Comparison of ENCODE assay signal across 27 cellular contexts in the genomic region with DNA sequence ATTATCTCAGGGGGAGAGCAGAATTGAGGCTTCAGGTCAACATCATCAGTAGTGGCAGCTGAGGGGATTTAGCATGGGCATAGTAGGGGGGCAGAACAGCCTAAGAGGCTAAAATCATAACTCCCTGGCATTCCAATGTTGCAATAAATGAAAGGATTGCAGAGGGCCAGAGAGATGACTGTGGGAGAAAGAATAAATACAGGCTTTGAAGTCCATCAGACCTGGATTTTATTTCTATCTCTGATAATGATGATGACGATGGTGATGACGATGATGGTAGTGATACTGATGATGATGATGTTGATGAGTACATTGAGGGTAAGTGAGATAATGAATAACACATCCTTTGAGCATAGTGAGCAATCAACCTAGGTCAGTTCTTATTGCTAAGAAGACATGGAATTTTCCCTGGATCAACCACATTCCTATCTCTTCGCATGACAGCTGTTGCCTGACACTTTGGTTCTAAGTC.
DNase-seq lines count a peak whose midpoint lies in the region; ATAC-seq, FAIRE-seq and TF ChIP-seq lines count a peak whose summit lies in the region.
"Had no signal": no experiment of that assay in that cellular context is flagged by ENCODE, and none has a peak within 500 bp of the region (broad histone marks: within the 10 kb centered on the region; RNA-seq: fewer than 3 reads in every experiment).

No MANE protein-coding gene starts in this region.

- H2BK120ac ChIP-seq in H9 (ENCODE audit: low read depth, low read length, poor library complexity, severe bottlenecking) = no peak overlapping the region

- H2AFZ ChIP-seq in H9 (ENCODE audit: low read length) = no peak overlapping the region

- no peak overlapping the region for H4K5ac ChIP-seq in H9 (ENCODE audit: insufficient read length, low read depth, low read length)

- H3K4me3 Mint-ChIP-seq in H9 (peak overlapping the region; percentile 9 to 67), immature natural killer cell (no peak overlapping the region)
- H3K4me3 Mint-ChIP-seq: activated B cell treated with CpG ODN at 0.5 μM for 24 hours; activated naive CD4-positive, alpha-beta T cell treated with anti-CD3 and anti-CD28 coated beads, Interleukin-2, amount 50 U/mL, for 24 hours; activated T-cell treated with anti-CD3 and anti-CD28 coated beads, Interleukin-2, amount 50 U/mL, for 72 hours; natural killer cell treated with Interleukin-12 subunit alpha and Interleukin-12 subunit beta and Interleukin-15 and Interleukin-18, amount 100 ng/mL, for 72 hours; stimulated activated naive CD8-positive, alpha-beta T cell treated with anti-CD3 and anti-CD28 coated beads, Interleukin-15, amount 100 ng/mL, for 72 hours had no signal

- no CpG with 5 or more reads among the region's 3 CpGs for WGBS in H9 (ENCODE audit: extremely low coverage, insufficient read length, low lambda C conversion rate)

- peak overlapping the region in 1 of 3 experiments; percentile 44; a peak in 1 of 7 replicates for H3K27ac Mint-ChIP-seq in H9
- H3K27ac Mint-ChIP-seq in immature natural killer cell = no peak overlapping the region
- H3K27ac Mint-ChIP-seq: activated B cell treated with CpG ODN at 0.5 μM for 24 hours; activated naive CD4-positive, alpha-beta T cell treated with anti-CD3 and anti-CD28 coated beads, Interleukin-2, amount 50 U/mL, for 24 hours; activated T-cell treated with anti-CD3 and anti-CD28 coated beads, Interleukin-2, amount 50 U/mL, for 72 hours; natural killer cell treated with Interleukin-12 subunit alpha and Interleukin-12 subunit beta and Interleukin-15 and Interleukin-18, amount 100 ng/mL, for 72 hours; stimulated activated naive CD8-positive, alpha-beta T cell treated with anti-CD3 and anti-CD28 coated beads, Interleukin-15, amount 100 ng/mL, for 72 hours had no signal

- H3K4me1 Mint-ChIP-seq in H9 = peaks cover 47 to 69% of the 10 kb centered on the region in 2 experiments
- no peaks in the 10 kb centered on the region for H3K4me1 Mint-ChIP-seq in immature natural killer cell
- H3K4me1 Mint-ChIP-seq: activated B cell treated with CpG ODN at 0.5 μM for 24 hours; activated naive CD4-positive, alpha-beta T cell treated with anti-CD3 and anti-CD28 coated beads, Interleukin-2, amount 50 U/mL, for 24 hours; stimulated activated naive CD8-positive, alpha-beta T cell treated with anti-CD3 and anti-CD28 coated beads, Interleukin-15, amount 100 ng/mL, for 72 hours had no signal

- peak overlapping the region; percentile 53 for H3K4me2 ChIP-seq in H9 (ENCODE audit: insufficient read depth, insufficient read length, low read length)
- H3K4me2 ChIP-seq: SK-N-SH had no signal

- FAIRE-seq in HTR-8/SVneo (lab: Jason Lieb, UNC) = no peak
- FAIRE-seq: colon, RCC 7860 had no signal

- H3K9me3 Mint-ChIP-seq in H9 (peaks cover 0 to 4% of the 10 kb centered on the region in 2 experiments; a peak in 2 of 5 replicates), immature natural killer cell (peaks cover 0 to 8% (median 5%) of the 10 kb centered on the region in 6 donors)

- H3K9ac ChIP-seq in H9 (ENCODE audit: extremely low read depth, insufficient read length, low read length) (no peak overlapping the region), iPS-20b (ENCODE audit: low read depth, low read length) (peak overlapping the region; percentile 13; the same call in 1 of the 2 replicates)
- H3K9ac ChIP-seq: SK-N-SH had no signal

- peaks cover 37% of the 10 kb centered on the region for H3K36me3 ChIP-seq in iPS-20b (ENCODE audit: insufficient read depth, low read depth, low read length)
- H3K36me3 ChIP-seq in left lung = no peaks in the 10 kb centered on the region
- H3K36me3 ChIP-seq: upper lobe of right lung had no signal

- H3K9me3 ChIP-seq in H9 (ENCODE audit: control insufficient read depth, low read depth, low read length) (no peaks in the 10 kb centered on the region), iPS-20b (ENCODE audit: insufficient read depth, low read depth, low read length) (no peaks in the 10 kb centered on the region), left lung (no peaks in the 10 kb centered on the region)
- H3K9me3 ChIP-seq: body of pancreas, SK-N-SH, upper lobe of right lung had no signal

- H2BK15ac ChIP-seq in H9 (ENCODE audit: low read depth, low read length) = no peak overlapping the region

- no peak overlapping the region for H3K4ac ChIP-seq in H9 (ENCODE audit: low read depth, low read length)

- H2BK12ac ChIP-seq in H9 (ENCODE audit: insufficient read length, low read depth, low read length) = no peak overlapping the region

- H3K36me3 Mint-ChIP-seq in H9 (ENCODE audit: insufficient read depth in 1 of 3, low read depth in 3 of 3) = peaks cover 0 to 58% (median 44%) of the 10 kb centered on the region in 3 experiments; a peak in 5 of 7 replicates
- H3K36me3 Mint-ChIP-seq in immature natural killer cell = no peaks in the 10 kb centered on the region
- H3K36me3 Mint-ChIP-seq: activated naive CD4-positive, alpha-beta T cell treated with anti-CD3 and anti-CD28 coated beads, Interleukin-2, amount 50 U/mL, for 24 hours; natural killer cell treated with Interleukin-12 subunit alpha and Interleukin-12 subunit beta and Interleukin-15 and Interleukin-18, amount 100 ng/mL, for 72 hours had no signal

- H3K79me2 ChIP-seq in H9 (ENCODE audit: insufficient read depth, low read length) = peaks cover 2% of the 10 kb centered on the region; the same call in 1 of the 2 replicates

- H3K79me1 ChIP-seq in H9 (ENCODE audit: insufficient read depth, low read depth, low read length, poor library complexity, severe bottlenecking) = no peaks in the 10 kb centered on the region

- no peak overlapping the region for H3T11ph ChIP-seq in H9 (ENCODE audit: low read length)

- no peak overlapping the region for H2AK5ac ChIP-seq in H9 (ENCODE audit: insufficient read length, low read length)

- H3K27me3 ChIP-seq in H9 (ENCODE audit: insufficient read depth, low read length) (no peaks in the 10 kb centered on the region), iPS-20b (ENCODE audit: insufficient read depth, low read length) (peaks cover 2% of the 10 kb centered on the region; the same call in 1 of the 2 replicates), left lung (no peaks in the 10 kb centered on the region)
- H3K27me3 ChIP-seq: body of pancreas, upper lobe of right lung had no signal

- H3K23me2 ChIP-seq in H9 (ENCODE audit: insufficient read length, low read depth, low read length, poor library complexity, severe bottlenecking) = peaks cover 3% of the 10 kb centered on the region

- H3K14ac ChIP-seq in H9 (ENCODE audit: insufficient read depth, low read length) = no peak overlapping the region

- no peaks in the 10 kb centered on the region; the same call in 1 of the 2 replicates for H3K27me3 Mint-ChIP-seq in H9 (ENCODE audit: low read depth)
- H3K27me3 Mint-ChIP-seq in immature natural killer cell (ENCODE audit: low read depth in 3 of 3) = peaks cover 0 to 4% (median 0%) of the 10 kb centered on the region in 3 donors
- H3K27me3 Mint-ChIP-seq: activated B cell treated with CpG ODN at 0.5 μM for 24 hours; activated naive CD4-positive, alpha-beta T cell treated with anti-CD3 and anti-CD28 coated beads, Interleukin-2, amount 50 U/mL, for 24 hours; natural killer cell treated with Interleukin-12 subunit alpha and Interleukin-12 subunit beta and Interleukin-15 and Interleukin-18, amount 100 ng/mL, for 72 hours; stimulated activated naive CD8-positive, alpha-beta T cell treated with anti-CD3 and anti-CD28 coated beads, Interleukin-15, amount 100 ng/mL, for 72 hours had no signal

- no peak overlapping the region for H4K91ac ChIP-seq in H9 (ENCODE audit: insufficient read length, low read depth, low read length)

- no peak overlapping the region for H2BK5ac ChIP-seq in H9 (ENCODE audit: insufficient read length, low read length)

- H2BK20ac ChIP-seq in H9 (ENCODE audit: low read depth, low read length, poor library complexity, severe bottlenecking) = no peak overlapping the region

- H3K4me1 ChIP-seq in H9 (ENCODE audit: insufficient read depth, low read length) (peaks cover 4% of the 10 kb centered on the region; the same call in 1 of the 2 replicates), iPS-20b (ENCODE audit: insufficient read depth, low read length) (peaks cover 32% of the 10 kb centered on the region; the same call in 1 of the 2 replicates), left lung (no peaks in the 10 kb centered on the region)
- H3K4me1 ChIP-seq: body of pancreas, upper lobe of right lung had no signal

- TF ChIP-seq CTCF in H9 (conservative IDR thresholded peaks at IDR 0.05) (no peak), left lung (IDR thresholded peaks at IDR 0.05) (no peak)

- H3K27ac ChIP-seq in H9 (ENCODE audit: insufficient read length, low read depth, low read length) (peak overlapping the region; percentile 49), iPS-20b (ENCODE audit: low read length) (no peak overlapping the region), left lung (no peak overlapping the region)
- H3K27ac ChIP-seq: body of pancreas, skin epidermis, upper lobe of right lung had no signal

- H3K56ac ChIP-seq in H9 (ENCODE audit: insufficient read length, low read depth, low read length) = no peak overlapping the region

- no peak overlapping the region for H3K18ac ChIP-seq in H9 (ENCODE audit: insufficient read length, low read depth, low read length)

- intact Hi-C loops in left lung (cut with DNase I) = no loop called here

- DNase-seq in AG08395 (ENCODE audit: low spot score) (peak; percentile 25), H9 (no peak), amniotic epithelial cell (ENCODE audit: low read depth) (peak; percentile 98), left lung (no peak), hepatic stellate cell (ENCODE audit: low spot score) (no peak), immature natural killer cell (no peak), HTR-8/SVneo (ENCODE audit: insufficient read length, low spot score) (no peak)
- DNase-seq: activated B cell treated with CpG ODN at 0.5 μM for 24 hours; activated T-cell treated with anti-CD3 and anti-CD28 coated beads, Interleukin-2, amount 50 U/mL, for 72 hours; body of pancreas; DMS79; GOT3; hippocampal formation; kidney glomerular epithelial cell; NCI-H187; NCI-H345; posterior cingulate gyrus; SK-N-SH; stimulated activated CD4-positive, alpha-beta T cell treated with anti-CD3 and anti-CD28 coated beads, Interleukin-2, amount 100 ng/mL, for 48 hours; stimulated activated naive CD8-positive, alpha-beta T cell treated with anti-CD3 and anti-CD28 coated beads, Interleukin-15, amount 100 ng/mL, for 72 hours; upper lobe of right lung had no signal

- no peak for ATAC-seq in left lung
- ATAC-seq: activated T-cell treated with anti-CD3 and anti-CD28 coated beads, Interleukin-2, amount 50 U/mL, for 72 hours; body of pancreas; natural killer cell treated with Interleukin-12 subunit alpha and Interleukin-12 subunit beta and Interleukin-15 and Interleukin-18, amount 100 ng/mL, for 72 hours; stimulated activated naive CD8-positive, alpha-beta T cell treated with anti-CD3 and anti-CD28 coated beads, Interleukin-15, amount 100 ng/mL, for 72 hours; upper lobe of right lung had no signal

- no peak overlapping the region for H4K8ac ChIP-seq in H9 (replicated peaks; ENCODE audit: insufficient read length, low read depth, low read length)

- H3K4me3 ChIP-seq in iPS-20b (ENCODE audit: low read length) (peak overlapping the region; percentile 36), left lung (no peak overlapping the region)
- H3K4me3 ChIP-seq: body of pancreas, skin epidermis, upper lobe of right lung had no signal

- H4K20me1 ChIP-seq in H9 (ENCODE audit: control insufficient read depth, insufficient read depth, insufficient read length) = peaks cover 2% of the 10 kb centered on the region

- H3K23ac ChIP-seq in H9 (ENCODE audit: insufficient read length, low read depth, low read length) = no peak overlapping the region

Comparison
In these comparisons a context has a peak if more than half of its experiments do, and no peak if none do; other contexts are left out.
1. DNase-seq: peak in AG08395 (single experiment) and amniotic epithelial cell (single experiment); none in H9 (single experiment), left lung (0 of 2), hepatic stellate cell (single experiment), immature natural killer cell (0 of 3) and HTR-8/SVneo (single experiment).
2. H3K4me3 Mint-ChIP-seq: peak in H9 (2 of 2); none in immature natural killer cell (0 of 5).